ENCODE assay signal across 17 cellular contexts in the genomic region with DNA sequence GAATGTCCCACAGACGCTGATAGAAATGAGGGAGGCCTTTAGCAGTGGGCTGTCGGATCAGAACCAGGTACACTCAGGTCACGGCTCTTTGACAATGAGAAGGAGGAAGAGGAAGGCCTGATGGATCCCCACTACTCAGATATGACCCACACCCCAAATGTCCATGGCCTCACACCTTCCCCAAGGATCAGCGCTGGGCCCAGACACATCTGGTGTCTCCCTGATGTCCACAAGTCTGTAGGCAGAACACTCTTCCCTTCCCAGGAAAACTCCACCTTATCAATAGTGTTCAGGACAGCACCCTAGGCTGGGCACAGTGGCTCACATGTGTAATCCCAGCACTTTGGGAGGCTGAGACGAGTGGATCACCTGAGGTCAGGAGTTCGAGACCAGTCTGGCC. TPM values are rescaled to one million over a fixed set of nuclear protein-coding genes. Genes with fewer than 3 reads are reported as not detected.
DNase-seq lines count a peak whose midpoint lies in the region; ATAC-seq and TF ChIP-seq lines count a peak whose summit lies in the region.
"Had no signal": no experiment of that assay in that cellular context is flagged by ENCODE, and none has a peak within 500 bp of the region (broad histone marks: within the 10 kb centered on the region; RNA-seq: fewer than 3 reads in every experiment).

No MANE protein-coding gene starts in this region.

- no peak overlapping the region for H3K27ac Mint-ChIP-seq in activated naive CD8-positive, alpha-beta T cell treated with anti-CD3 and anti-CD28 coated beads, Interleukin-2, amount 10 ng/mL, durations not matched to agents 7 days and 5 days
- H3K27ac Mint-ChIP-seq in activated naive CD8-positive, alpha-beta T cell treated with anti-CD3 and anti-CD28 coated beads, Interleukin-2, amount 50 U/mL, for 24 hours = no peak overlapping the region
- H3K27ac Mint-ChIP-seq in endodermal cell (no peak overlapping the region), mesothelial cell of epicardium (no peak overlapping the region)
- H3K27ac Mint-ChIP-seq: CD14-positive monocyte; CD4-positive, alpha-beta memory T cell; GM23338; HFFc6 had no signal

- no peak overlapping the region for H3K4me3 Mint-ChIP-seq in activated naive CD8-positive, alpha-beta T cell treated with anti-CD3 and anti-CD28 coated beads, Interleukin-2, amount 10 ng/mL, durations not matched to agents 7 days and 5 days
- no peak overlapping the region for H3K4me3 Mint-ChIP-seq in activated naive CD8-positive, alpha-beta T cell treated with anti-CD3 and anti-CD28 coated beads, Interleukin-2, amount 50 U/mL, for 24 hours
- H3K4me3 Mint-ChIP-seq in endodermal cell (no peak overlapping the region), mesothelial cell of epicardium (no peak overlapping the region)
- H3K4me3 Mint-ChIP-seq: CD14-positive monocyte; CD4-positive, alpha-beta memory T cell; GM23338; HFFc6 had no signal

- no peaks in the 10 kb centered on the region for H3K27me3 Mint-ChIP-seq in activated naive CD8-positive, alpha-beta T cell treated with anti-CD3 and anti-CD28 coated beads, Interleukin-2, amount 10 ng/mL, durations not matched to agents 7 days and 5 days
- no peaks in the 10 kb centered on the region for H3K27me3 Mint-ChIP-seq in activated naive CD8-positive, alpha-beta T cell treated with anti-CD3 and anti-CD28 coated beads, Interleukin-2, amount 50 U/mL, for 24 hours
- H3K27me3 Mint-ChIP-seq in endodermal cell (ENCODE audit: insufficient read depth) = no peaks in the 10 kb centered on the region
- no peaks in the 10 kb centered on the region for H3K27me3 Mint-ChIP-seq in mesothelial cell of epicardium (ENCODE audit: low read depth)
- H3K27me3 Mint-ChIP-seq: CD4-positive, alpha-beta memory T cell had no signal

- H3K4me1 Mint-ChIP-seq in activated naive CD8-positive, alpha-beta T cell treated with anti-CD3 and anti-CD28 coated beads, Interleukin-2, amount 10 ng/mL, durations not matched to agents 7 days and 5 days = no peaks in the 10 kb centered on the region
- H3K4me1 Mint-ChIP-seq in activated naive CD8-positive, alpha-beta T cell treated with anti-CD3 and anti-CD28 coated beads, Interleukin-2, amount 50 U/mL, for 24 hours = no peaks in the 10 kb centered on the region
- H3K4me1 Mint-ChIP-seq in endodermal cell = no peaks in the 10 kb centered on the region
- H3K4me1 Mint-ChIP-seq in mesothelial cell of epicardium = no peaks in the 10 kb centered on the region
- H3K4me1 Mint-ChIP-seq: CD4-positive, alpha-beta memory T cell had no signal

- no peaks in the 10 kb centered on the region for H3K27me3 ChIP-seq in endodermal cell (ENCODE audit: control insufficient read depth, insufficient read depth, low read length, poor library complexity, severe bottlenecking)
- no peaks in the 10 kb centered on the region for H3K27me3 ChIP-seq in spleen (replicated peaks in 1 of 7)
- H3K27me3 ChIP-seq: BLaER1 had no signal

- intact Hi-C loops in spleen (cut with DNase I; ENCODE audit: low total_unique reads) = no loop called here

- TF ChIP-seq POLR2A in spleen (IDR thresholded peaks at IDR 0.05) = no peak

- H3K27ac ChIP-seq in endodermal cell (ENCODE audit: low read depth, low read length) (no peak overlapping the region), spleen (no peak overlapping the region)
- H3K27ac ChIP-seq: BLaER1 had no signal

- H3K9me3 Mint-ChIP-seq in activated naive CD8-positive, alpha-beta T cell treated with anti-CD3 and anti-CD28 coated beads, Interleukin-2, amount 10 ng/mL, durations not matched to agents 7 days and 5 days = no peaks in the 10 kb centered on the region
- H3K9me3 Mint-ChIP-seq in activated naive CD8-positive, alpha-beta T cell treated with anti-CD3 and anti-CD28 coated beads, Interleukin-2, amount 50 U/mL, for 24 hours = no peaks in the 10 kb centered on the region
- H3K9me3 Mint-ChIP-seq in endodermal cell (no peaks in the 10 kb centered on the region), mesothelial cell of epicardium (no peaks in the 10 kb centered on the region)
- H3K9me3 Mint-ChIP-seq: CD14-positive monocyte; CD4-positive, alpha-beta memory T cell; GM23338; HFFc6 had no signal

- ATAC-seq in activated naive CD8-positive, alpha-beta T cell treated with anti-CD3 and anti-CD28 coated beads, Interleukin-2, amount 10 ng/mL, durations not matched to agents 7 days and 5 days (ENCODE audit: low read depth) = no peak
- ATAC-seq in activated naive CD8-positive, alpha-beta T cell treated with anti-CD3 and anti-CD28 coated beads, Interleukin-2, amount 50 U/mL, for 24 hours = no peak
- ATAC-seq: GM23338, HCT116 had no signal

- TF ChIP-seq CTCF in endodermal cell (conservative IDR thresholded peaks at IDR 0.05) = no peak
- TF ChIP-seq CTCF in spleen (IDR thresholded peaks at IDR 0.05 in 8 of 11, conservative IDR thresholded peaks at IDR 0.05 in 3 of 11) = no peak
- TF ChIP-seq CTCF in mesothelial cell of epicardium (IDR thresholded peaks at IDR 0.05; ENCODE audit: unreplicated experiment) = no peak

- H3K4me1 ChIP-seq in endodermal cell (ENCODE audit: control insufficient read depth, insufficient read depth, low read length) = no peaks in the 10 kb centered on the region
- no peaks in the 10 kb centered on the region for H3K4me1 ChIP-seq in spleen

- H3K9ac ChIP-seq in endodermal cell (ENCODE audit: extremely low read depth, low read length, poor library complexity, severe bottlenecking) = no peak overlapping the region
- H3K9ac ChIP-seq: BLaER1 had no signal

- H3K36me3 ChIP-seq in endodermal cell (ENCODE audit: control insufficient read depth, insufficient read depth, low read length) = no peaks in the 10 kb centered on the region
- H3K36me3 ChIP-seq in spleen = peaks cover 0 to 18% (median 0%) of the 10 kb centered on the region in 6 donors
- H3K36me3 ChIP-seq: BLaER1 had no signal

- H3K36me3 Mint-ChIP-seq in activated naive CD8-positive, alpha-beta T cell treated with anti-CD3 and anti-CD28 coated beads, Interleukin-2, amount 10 ng/mL, durations not matched to agents 7 days and 5 days = no peaks in the 10 kb centered on the region
- no peaks in the 10 kb centered on the region for H3K36me3 Mint-ChIP-seq in activated naive CD8-positive, alpha-beta T cell treated with anti-CD3 and anti-CD28 coated beads, Interleukin-2, amount 50 U/mL, for 24 hours (ENCODE audit: low read depth)
- H3K36me3 Mint-ChIP-seq in endodermal cell (ENCODE audit: low read depth) (no peaks in the 10 kb centered on the region), mesothelial cell of epicardium (no peaks in the 10 kb centered on the region)

- H3K9me3 ChIP-seq in endodermal cell (ENCODE audit: control insufficient read depth, low read length) (no peaks in the 10 kb centered on the region), spleen (no peaks in the 10 kb centered on the region)
- H3K9me3 ChIP-seq: BLaER1 had no signal

- 90 to 98% methylated on average over 4 to 6 of the region's 6 CpGs for WGBS in endodermal cell (ENCODE audit: insufficient coverage in 1 of 2, insufficient read length in 1 of 2), 2 experiments
- 93 to 96% (median 95%) methylated on average over 6 of the region's 6 CpGs for WGBS in spleen, 5 donors

- H3K4me3 ChIP-seq in endodermal cell (ENCODE audit: low read length) (no peak overlapping the region), spleen (no peak overlapping the region)
- H3K4me3 ChIP-seq: BLaER1, GM23338 had no signal

- POLR2A ChIA-PET in activated naive CD8-positive, alpha-beta T cell treated with anti-CD3 and anti-CD28 coated beads, Interleukin-2, amount 10 ng/mL, durations not matched to agents 7 days and 5 days (lab: Charles Lee) = no interaction called here

- DNase-seq in activated naive CD8-positive, alpha-beta T cell treated with anti-CD3 and anti-CD28 coated beads, Interleukin-2, amount 10 ng/mL, durations not matched to agents 7 days and 5 days = peak; percentile 15
- DNase-seq in activated naive CD8-positive, alpha-beta T cell treated with anti-CD3 and anti-CD28 coated beads, Interleukin-2, amount 50 U/mL, for 24 hours = no peak
- DNase-seq in endodermal cell = peak; percentile 30
- DNase-seq in spleen = peak; percentile 41
- DNase-seq in NCI-H345 (lab: John Stamatoyannopoulos, UW) = no peak
- no peak for DNase-seq in NCI-H2107 (lab: John Stamatoyannopoulos, UW)
- DNase-seq in mesothelial cell of epicardium (ENCODE audit: low spot score in 2 of 2, unreplicated experiment in 2 of 2) = no peak
- DNase-seq: 8988T; CD4-positive, alpha-beta memory T cell; DMS153; DMS79 treated with DMSO at 0.1 percent for 48 hours; GF-D8; HFFc6 had no signal

RNA-seq across cellular contexts. Expression of gene SFMBT1, which starts 33.3 kb away (rescaled TPM):
- total RNA-seq in activated naive CD8-positive, alpha-beta T cell treated with anti-CD3 and anti-CD28 coated beads, Interleukin-2, amount 10 ng/mL, durations not matched to agents 7 days and 5 days = 10 to 100 TPM; 29.5 to 30.8 TPM
- total RNA-seq in endodermal cell (10 to 100 TPM in 1 of 2 donors, 1 to 10 TPM in 1; 6.9 to 10.3 TPM), spleen (10 to 100 TPM in 6 of 7 donors, 1 to 10 TPM in 1; 9.0 to 24.9 (median 14.0) TPM), mesothelial cell of epicardium (4.1 to 5.4 TPM (median 4.4 TPM) in 3 replicates)
- polyA plus RNA-seq in endodermal cell (2013, experiment 1 of 2) = 8.2 TPM
- polyA plus RNA-seq in endodermal cell (2013, experiment 2 of 2) = 7.4 TPM
- 1 to 10 TPM; 3.0 to 3.5 (median 3.1) TPM for polyA plus RNA-seq in spleen

RNA-seq across cellular contexts. Expression of gene RFT1, which starts 51.1 kb away (rescaled TPM):
- 10 to 100 TPM; 27.9 to 32.2 TPM for total RNA-seq in activated naive CD8-positive, alpha-beta T cell treated with anti-CD3 and anti-CD28 coated beads, Interleukin-2, amount 10 ng/mL, durations not matched to agents 7 days and 5 days
- total RNA-seq in endodermal cell (10 to 100 TPM; 29.3 to 35.2 TPM), spleen (10 to 100 TPM; 12.1 to 25.6 (median 17.8) TPM), mesothelial cell of epicardium (27.7 to 30.4 TPM (median 28.3 TPM) in 3 replicates)
- 27.5 TPM for polyA plus RNA-seq in endodermal cell (2013, experiment 1 of 2)
- polyA plus RNA-seq in endodermal cell (2013, experiment 2 of 2) = 22.1 TPM
- polyA plus RNA-seq in spleen = 1 to 10 TPM; 6.0 to 8.9 (median 8.1) TPM

Comparison
In these comparisons a context has a peak if more than half of its experiments do, and no peak if none do; other contexts are left out.
1. DNase-seq: peak in activated naive CD8-positive, alpha-beta T cell treated with anti-CD3 and anti-CD28 coated beads, Interleukin-2, amount 10 ng/mL, durations not matched to agents 7 days and 5 days (single experiment), endodermal cell (single experiment) and spleen (single experiment); none in activated naive CD8-positive, alpha-beta T cell treated with anti-CD3 and anti-CD28 coated beads, Interleukin-2, amount 50 U/mL, for 24 hours (single experiment), NCI-H345 (single experiment), NCI-H2107 (single experiment) and mesothelial cell of epicardium (0 of 2).